ENCODE assay signal across 1 cellular context in the genomic region with DNA sequence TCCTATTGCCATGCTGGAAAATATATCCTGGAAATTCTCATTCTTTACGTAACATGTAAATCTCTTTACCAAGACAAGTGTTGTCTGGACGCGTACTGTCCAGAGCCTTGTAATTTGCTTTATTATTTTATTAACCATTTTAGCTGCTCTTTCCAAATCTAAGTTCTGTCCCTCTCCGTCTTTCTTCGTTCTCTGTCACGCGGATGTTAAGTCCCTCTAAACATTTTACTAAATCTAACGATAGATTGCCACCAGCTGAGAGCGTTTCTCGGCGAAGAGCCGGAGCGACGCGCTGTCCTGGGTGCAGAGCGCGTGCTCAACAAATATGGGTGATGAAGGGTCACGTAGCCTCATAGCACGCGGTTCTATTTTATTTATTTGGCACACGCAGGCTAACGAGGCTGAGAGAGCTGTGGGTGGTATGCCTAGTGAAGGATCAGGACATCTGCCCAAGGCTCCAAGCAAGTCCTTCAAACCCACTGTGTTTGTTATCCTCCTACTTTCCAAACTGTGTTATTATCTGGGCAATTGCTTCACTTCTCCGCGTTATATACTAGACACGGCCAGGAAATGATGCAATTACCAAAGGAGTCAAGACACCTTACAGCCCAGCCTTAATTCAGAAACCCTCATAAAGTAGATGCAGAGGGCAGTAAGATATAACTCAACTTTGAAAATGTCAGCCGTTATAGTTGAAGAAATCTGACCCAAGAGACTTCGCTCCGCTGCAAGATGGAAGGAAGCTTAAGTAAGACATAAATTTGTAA.
TF ChIP-seq lines count a peak whose summit lies in the region.

No MANE protein-coding gene starts in this region.

TF ChIP-seq in A549, 52 proteins besides CTCF, POLR2A, EP300 and RAD21:
- TF ChIP-seq JUN (IDR thresholded peaks at IDR 0.05), result peak; percentile 50 to 75; a peak in 4 of 5 replicates
- TF ChIP-seq, protein P1, sequence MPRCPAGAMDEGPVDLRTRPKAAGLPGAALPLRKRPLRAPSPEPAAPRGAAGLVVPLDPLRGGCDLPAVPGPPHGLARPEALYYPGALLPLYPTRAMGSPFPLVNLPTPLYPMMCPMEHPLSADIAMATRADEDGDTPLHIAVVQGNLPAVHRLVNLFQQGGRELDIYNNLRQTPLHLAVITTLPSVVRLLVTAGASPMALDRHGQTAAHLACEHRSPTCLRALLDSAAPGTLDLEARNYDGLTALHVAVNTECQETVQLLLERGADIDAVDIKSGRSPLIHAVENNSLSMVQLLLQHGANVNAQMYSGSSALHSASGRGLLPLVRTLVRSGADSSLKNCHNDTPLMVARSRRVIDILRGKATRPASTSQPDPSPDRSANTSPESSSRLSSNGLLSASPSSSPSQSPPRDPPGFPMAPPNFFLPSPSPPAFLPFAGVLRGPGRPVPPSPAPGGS (IDR thresholded peaks at IDR 0.05), result peak; percentile 70; the same call in 2 of the 3 replicates
- TF ChIP-seq TP53 (CRISPR knock-in tag; IDR thresholded peaks at IDR 0.05), result no peak
- TF ChIP-seq, protein P2, sequence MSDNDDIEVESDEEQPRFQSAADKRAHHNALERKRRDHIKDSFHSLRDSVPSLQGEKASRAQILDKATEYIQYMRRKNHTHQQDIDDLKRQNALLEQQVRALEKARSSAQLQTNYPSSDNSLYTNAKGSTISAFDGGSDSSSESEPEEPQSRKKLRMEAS (IDR thresholded peaks at IDR 0.05), result peak; percentile 97
- no peak for TF ChIP-seq RNF2 (IDR thresholded peaks at IDR 0.05; ENCODE audit: borderline replicate concordance, low read depth)
- TF ChIP-seq, protein P3, sequence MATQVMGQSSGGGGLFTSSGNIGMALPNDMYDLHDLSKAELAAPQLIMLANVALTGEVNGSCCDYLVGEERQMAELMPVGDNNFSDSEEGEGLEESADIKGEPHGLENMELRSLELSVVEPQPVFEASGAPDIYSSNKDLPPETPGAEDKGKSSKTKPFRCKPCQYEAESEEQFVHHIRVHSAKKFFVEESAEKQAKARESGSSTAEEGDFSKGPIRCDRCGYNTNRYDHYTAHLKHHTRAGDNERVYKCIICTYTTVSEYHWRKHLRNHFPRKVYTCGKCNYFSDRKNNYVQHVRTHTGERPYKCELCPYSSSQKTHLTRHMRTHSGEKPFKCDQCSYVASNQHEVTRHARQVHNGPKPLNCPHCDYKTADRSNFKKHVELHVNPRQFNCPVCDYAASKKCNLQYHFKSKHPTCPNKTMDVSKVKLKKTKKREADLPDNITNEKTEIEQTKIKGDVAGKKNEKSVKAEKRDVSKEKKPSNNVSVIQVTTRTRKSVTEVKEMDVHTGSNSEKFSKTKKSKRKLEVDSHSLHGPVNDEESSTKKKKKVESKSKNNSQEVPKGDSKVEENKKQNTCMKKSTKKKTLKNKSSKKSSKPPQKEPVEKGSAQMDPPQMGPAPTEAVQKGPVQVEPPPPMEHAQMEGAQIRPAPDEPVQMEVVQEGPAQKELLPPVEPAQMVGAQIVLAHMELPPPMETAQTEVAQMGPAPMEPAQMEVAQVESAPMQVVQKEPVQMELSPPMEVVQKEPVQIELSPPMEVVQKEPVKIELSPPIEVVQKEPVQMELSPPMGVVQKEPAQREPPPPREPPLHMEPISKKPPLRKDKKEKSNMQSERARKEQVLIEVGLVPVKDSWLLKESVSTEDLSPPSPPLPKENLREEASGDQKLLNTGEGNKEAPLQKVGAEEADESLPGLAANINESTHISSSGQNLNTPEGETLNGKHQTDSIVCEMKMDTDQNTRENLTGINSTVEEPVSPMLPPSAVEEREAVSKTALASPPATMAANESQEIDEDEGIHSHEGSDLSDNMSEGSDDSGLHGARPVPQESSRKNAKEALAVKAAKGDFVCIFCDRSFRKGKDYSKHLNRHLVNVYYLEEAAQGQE (IDR thresholded peaks at IDR 0.05), result 0 out of 2 replicates have a peak, but pooled peaks have one; percentile 7
- 0 out of 2 replicates have a peak, but pooled peaks have one; percentile 30 for TF ChIP-seq PHF8 (IDR thresholded peaks at IDR 0.05; ENCODE audit: borderline replicate concordance, low read depth)
- TF ChIP-seq CEBPB (IDR thresholded peaks at IDR 0.05), result peak; percentile 91 to 96
- TF ChIP-seq, protein P4, sequence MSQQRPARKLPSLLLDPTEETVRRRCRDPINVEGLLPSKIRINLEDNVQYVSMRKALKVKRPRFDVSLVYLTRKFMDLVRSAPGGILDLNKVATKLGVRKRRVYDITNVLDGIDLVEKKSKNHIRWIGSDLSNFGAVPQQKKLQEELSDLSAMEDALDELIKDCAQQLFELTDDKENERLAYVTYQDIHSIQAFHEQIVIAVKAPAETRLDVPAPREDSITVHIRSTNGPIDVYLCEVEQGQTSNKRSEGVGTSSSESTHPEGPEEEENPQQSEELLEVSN (IDR thresholded peaks at IDR 0.05; ENCODE audit: borderline replicate concordance, low read depth), result peak; percentile 73; the same call in 1 of the 2 replicates
- no peak for TF ChIP-seq RCOR1 (IDR thresholded peaks at IDR 0.05; ENCODE audit: low read depth, low read length)
- TF ChIP-seq, protein P5, sequence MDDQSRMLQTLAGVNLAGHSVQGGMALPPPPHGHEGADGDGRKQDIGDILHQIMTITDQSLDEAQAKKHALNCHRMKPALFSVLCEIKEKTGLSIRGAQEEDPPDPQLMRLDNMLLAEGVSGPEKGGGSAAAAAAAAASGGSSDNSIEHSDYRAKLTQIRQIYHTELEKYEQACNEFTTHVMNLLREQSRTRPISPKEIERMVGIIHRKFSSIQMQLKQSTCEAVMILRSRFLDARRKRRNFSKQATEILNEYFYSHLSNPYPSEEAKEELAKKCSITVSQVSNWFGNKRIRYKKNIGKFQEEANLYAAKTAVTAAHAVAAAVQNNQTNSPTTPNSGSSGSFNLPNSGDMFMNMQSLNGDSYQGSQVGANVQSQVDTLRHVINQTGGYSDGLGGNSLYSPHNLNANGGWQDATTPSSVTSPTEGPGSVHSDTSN (IDR thresholded peaks at IDR 0.05), result no peak
- TF ChIP-seq, protein P6, sequence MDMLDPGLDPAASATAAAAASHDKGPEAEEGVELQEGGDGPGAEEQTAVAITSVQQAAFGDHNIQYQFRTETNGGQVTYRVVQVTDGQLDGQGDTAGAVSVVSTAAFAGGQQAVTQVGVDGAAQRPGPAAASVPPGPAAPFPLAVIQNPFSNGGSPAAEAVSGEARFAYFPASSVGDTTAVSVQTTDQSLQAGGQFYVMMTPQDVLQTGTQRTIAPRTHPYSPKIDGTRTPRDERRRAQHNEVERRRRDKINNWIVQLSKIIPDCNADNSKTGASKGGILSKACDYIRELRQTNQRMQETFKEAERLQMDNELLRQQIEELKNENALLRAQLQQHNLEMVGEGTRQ (IDR thresholded peaks at IDR 0.05), result peak; percentile 11; the same call in 1 of the 2 replicates
- peak; percentile 90 for TF ChIP-seq MYC (IDR thresholded peaks at IDR 0.05; ENCODE audit: borderline replicate concordance, low read length)
- TF ChIP-seq TFCP2L1 (CRISPR knock-in tag; IDR thresholded peaks at IDR 0.05), result no peak
- TF ChIP-seq CHD4 (IDR thresholded peaks at IDR 0.05; ENCODE audit: borderline replicate concordance), result no peak
